In the genomic region with DNA sequence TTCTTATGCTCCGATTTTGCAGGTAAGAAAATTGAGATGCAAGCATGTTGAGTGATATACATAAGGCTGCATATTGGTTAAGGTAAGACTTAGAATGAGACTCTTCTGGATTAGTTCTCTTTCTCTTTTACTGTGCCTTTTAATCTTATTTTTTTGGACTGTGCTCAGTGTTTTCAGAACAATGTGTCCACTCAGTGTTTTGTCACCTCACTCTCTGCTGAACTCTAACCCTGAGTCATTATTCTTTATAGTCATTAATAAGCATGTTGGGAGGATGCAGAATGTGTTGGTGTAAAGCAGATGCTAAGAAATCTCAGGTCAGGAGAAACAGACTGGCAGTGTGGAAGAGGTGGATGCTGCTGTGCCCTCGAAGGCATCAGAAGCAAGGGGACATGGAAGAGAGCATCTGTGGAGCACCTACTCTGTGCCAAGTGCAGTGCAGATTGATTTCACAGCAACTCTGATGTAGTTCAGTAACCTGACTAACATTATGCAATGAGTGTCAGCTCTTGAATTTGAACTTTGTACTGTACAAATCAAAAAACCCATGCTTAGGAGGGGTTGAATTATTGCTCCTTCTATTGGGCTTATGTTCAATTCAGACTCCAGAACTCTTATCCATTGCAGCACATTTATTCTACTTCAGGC, we compare ENCODE assay signal across 8 cellular contexts.
"Had no signal": no experiment of that assay in that cellular context is flagged by ENCODE, and none has a peak within 500 bp of the region (broad histone marks: within the 10 kb centered on the region; RNA-seq: fewer than 3 reads in every experiment).

No MANE protein-coding gene starts in this region.

- H3K4me3 ChIP-seq: GM23248, HAP-1 had no signal

- H3K27ac ChIP-seq: GM23248 had no signal

- H3K9ac ChIP-seq: GM23248 had no signal

- ATAC-seq: HCT116 had no signal

- H3K4me1 ChIP-seq: HAP-1 had no signal

- DNase-seq: GM23248, GOT3, H7, HFFc6, KBM-7 had no signal

- H2AFZ ChIP-seq: GM23248 had no signal

- FAIRE-seq: HTR-8/SVneo had no signal

- H3K9me3 ChIP-seq: HAP-1 had no signal

- H3K36me3 ChIP-seq: HAP-1 had no signal
